Comparison of ENCODE assay signal across 9 cellular contexts in the genomic region with DNA sequence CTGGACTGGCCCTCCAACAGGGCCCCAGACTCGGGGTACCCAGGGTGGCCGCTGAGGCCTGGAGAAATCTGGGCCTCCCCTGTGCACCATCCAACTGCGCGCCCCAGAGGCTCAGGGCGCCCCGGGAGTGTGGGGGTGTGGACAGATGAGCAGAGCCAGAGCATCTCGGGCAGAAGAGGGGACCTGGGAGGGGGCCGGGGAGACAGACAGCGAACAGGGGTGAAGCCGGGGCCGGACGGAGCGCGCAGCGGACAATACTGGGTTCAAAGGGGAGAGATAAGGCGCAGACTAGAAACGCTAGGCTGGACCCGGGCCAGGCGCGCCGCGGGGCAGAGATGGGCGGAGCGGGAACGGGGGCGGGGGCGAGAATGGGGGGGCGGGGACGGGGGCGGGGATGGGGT. TPM values are rescaled to one million over a fixed set of nuclear protein-coding genes. Genes with fewer than 3 reads are reported as not detected.
DNase-seq lines count a peak whose midpoint lies in the region; ATAC-seq and TF ChIP-seq lines count a peak whose summit lies in the region.
"Had no signal": no experiment of that assay in that cellular context is flagged by ENCODE, and none has a peak within 500 bp of the region (broad histone marks: within the 10 kb centered on the region; RNA-seq: fewer than 3 reads in every experiment).

No MANE protein-coding gene starts in this region.

- TF ChIP-seq POLR2A in HCT116 (IDR thresholded peaks at IDR 0.05; ENCODE audit: borderline replicate concordance, extremely low read depth, insufficient read depth, insufficient read length), result no peak
- TF ChIP-seq POLR2A in gastroesophageal sphincter (IDR thresholded peaks at IDR 0.05), result no peak

- no peak for TF ChIP-seq EP300 in gastroesophageal sphincter (IDR thresholded peaks at IDR 0.05)

- no peaks in the 10 kb centered on the region for H4K20me1 ChIP-seq in HCT116 (ENCODE audit: insufficient read depth)

- CTCF ChIA-PET in Calu3 (lab: Charles Lee), result no interaction called here
- CTCF ChIA-PET in HCT116 (lab: Charles Lee), result no interaction called here
- CTCF ChIA-PET in T-cell (lab: Charles Lee), result interaction anchor here in 1 of 2 donors (1.0 kb wide), 1 partner anchor 340 kb away, joined by 3 read pairs; no protein-coding TSS in a partner anchor

- peaks cover 20% of the 10 kb centered on the region for H3K36me3 Mint-ChIP-seq in Calu3 (ENCODE audit: insufficient read depth, unreplicated experiment)
- H3K36me3 Mint-ChIP-seq in T-cell, result peaks cover 7% of the 10 kb centered on the region

- no peaks in the 10 kb centered on the region for H3K36me3 ChIP-seq in HCT116 (ENCODE audit: control insufficient read depth in 1 of 2, insufficient read depth in 2 of 2, low read length in 2 of 2)
- H3K36me3 ChIP-seq in gastroesophageal sphincter, result no peaks in the 10 kb centered on the region
- H3K36me3 ChIP-seq in psoas muscle (ENCODE audit: insufficient read depth in 1 of 2, low read depth in 1 of 2), result no peaks in the 10 kb centered on the region

- peaks cover 29% of the 10 kb centered on the region for H3K4me1 Mint-ChIP-seq in Calu3 (ENCODE audit: low read depth, unreplicated experiment)
- H3K4me1 Mint-ChIP-seq in T-cell, result peaks cover 17 to 32% (median 22%) of the 10 kb centered on the region in 3 donors

- TF ChIP-seq RAD21 in HCT116 (IDR thresholded peaks at IDR 0.05; ENCODE audit: low read depth), result no peak

- H3K4me1 ChIP-seq in HCT116 (ENCODE audit: control insufficient read depth in 1 of 2, insufficient read depth in 2 of 2, low read length in 2 of 2) (peaks cover 36 to 46% of the 10 kb centered on the region in 2 experiments), gastroesophageal sphincter (peaks cover 0 to 36% (median 7%) of the 10 kb centered on the region in 3 donors), psoas muscle (no peaks in the 10 kb centered on the region)

- TF ChIP-seq CTCF in Calu3 (IDR thresholded peaks at IDR 0.05; ENCODE audit: unreplicated experiment), result no peak
- no peak for TF ChIP-seq CTCF in HCT116 (IDR thresholded peaks at IDR 0.05 in 2 of 3, conservative IDR thresholded peaks at IDR 0.05 in 1 of 3; ENCODE audit: borderline replicate concordance in 1 of 3, insufficient read depth in 1 of 3, low read depth in 2 of 3, low read length in 2 of 3)
- TF ChIP-seq CTCF in gastroesophageal sphincter (IDR thresholded peaks at IDR 0.05), result no peak
- TF ChIP-seq CTCF in psoas muscle (IDR thresholded peaks at IDR 0.05), result no peak

- peak overlapping the region; percentile 46 for H2AFZ ChIP-seq in HCT116 (ENCODE audit: low read depth, low read length, poor library complexity, severe bottlenecking)

- WGBS in gastroesophageal sphincter (ENCODE audit: low coverage in 1 of 2), 2 donors, result 0% methylated on average over 3 of the region's 30 CpGs; no CpG with 5 or more reads in 1 of the 2 donors
- WGBS in psoas muscle, 3 donors, result 5 to 11% (median 5%) methylated on average over 17 to 30 of the region's 30 CpGs

- no peaks in the 10 kb centered on the region for H3K9me2 ChIP-seq in HCT116 (ENCODE audit: insufficient read depth)

- DNase-seq in Calu3, result no peak
- no peak for DNase-seq in HCT116 (ENCODE audit: low read depth, low spot score)
- peak in 8 of 34 experiments; percentile 1 to 43 (median 6) for DNase-seq in T-cell
- DNase-seq in psoas muscle, result peak in 1 of 2 donors; percentile 77
- DNase-seq in GM19240 (ENCODE audit: insufficient read length, low spot score), result no peak
- DNase-seq in Ammon's horn (ENCODE audit: low spot score), result no peak
- DNase-seq in KG1 (lab: John Stamatoyannopoulos, UW), result no peak

- BruUV-seq in Calu3 (replicated peaks; lab: Mats Ljungman, UMichigan) (no TSS peak), HCT116 (replicated peaks; lab: Mats Ljungman, UMichigan) (no TSS peak)

- peak overlapping the region; percentile 66 for H3K4me3 Mint-ChIP-seq in Calu3 (ENCODE audit: low read depth, unreplicated experiment)
- H3K4me3 Mint-ChIP-seq in T-cell, result peak overlapping the region; percentile 73 to 94 (median 75)

- H3K27ac ChIP-seq in HCT116 (ENCODE audit: low read depth, low read length) (0 out of 2 replicates have a peak overlapping the region, but pooled peaks have one; percentile 18), gastroesophageal sphincter (peak overlapping the region in 3 of 4 donors; percentile 79 to 82 (median 81)), psoas muscle (no peak overlapping the region)

- H3K79me2 ChIP-seq in HCT116 (ENCODE audit: insufficient read depth, low read length), result peaks cover 15% of the 10 kb centered on the region; the same call in 1 of the 2 replicates

- H3K4me2 ChIP-seq in HCT116 (ENCODE audit: low read length), result peak overlapping the region; percentile 76

- POLR2A ChIA-PET in HCT116 (lab: Charles Lee), result no interaction called here
- POLR2A ChIA-PET in T-cell (lab: Charles Lee), result no interaction called here

- H3K4me3 ChIP-seq in HCT116 (replicated peaks in 1 of 2; ENCODE audit: low read depth in 1 of 2, low read length in 2 of 2) (peak overlapping the region; percentile 26 to 46), gastroesophageal sphincter (peak overlapping the region; percentile 54 to 97), psoas muscle (peak overlapping the region; percentile 73)

- RAD21 ChIA-PET in HCT116 (lab: Charles Lee; ENCODE audit: low non-redundant PET in 1 of 2, low total read pairs in 2 of 2, uncharacterized antibody in 2 of 2, unreplicated experiment in 2 of 2), result no interaction called here

- 0 out of 2 replicates have a peak overlapping the region, but pooled peaks have one; percentile 34 for H3K9ac ChIP-seq in HCT116 (ENCODE audit: low read length)

- H3K9me3 Mint-ChIP-seq in Calu3 (ENCODE audit: low read depth, unreplicated experiment), result no peaks in the 10 kb centered on the region
- H3K9me3 Mint-ChIP-seq in T-cell, result no peaks in the 10 kb centered on the region

- no peaks in the 10 kb centered on the region for H3K9me3 ChIP-seq in HCT116 (ENCODE audit: control insufficient read depth in 1 of 2, insufficient read depth in 1 of 2, low read depth in 1 of 2, low read length in 2 of 2)
- H3K9me3 ChIP-seq in gastroesophageal sphincter, result no peaks in the 10 kb centered on the region
- H3K9me3 ChIP-seq in psoas muscle, result no peaks in the 10 kb centered on the region

- no peaks in the 10 kb centered on the region for H3K27me3 ChIP-seq in HCT116 (ENCODE audit: insufficient read depth, low read length)
- H3K27me3 ChIP-seq in gastroesophageal sphincter, result no peaks in the 10 kb centered on the region
- H3K27me3 ChIP-seq in psoas muscle (ENCODE audit: insufficient read depth in 3 of 3, low read length in 2 of 3), result peaks cover 0 to 17% (median 6%) of the 10 kb centered on the region in 3 donors

- H3K27me3 Mint-ChIP-seq in Calu3 (ENCODE audit: unreplicated experiment) (peaks cover 2% of the 10 kb centered on the region), T-cell (no peaks in the 10 kb centered on the region)

- intact Hi-C loops in Calu3 (cut with micrococcal nuclease; ENCODE audit: unreplicated experiment), result no loop called here
- intact Hi-C loops in HCT116 (cut with micrococcal nuclease), result no loop called here
- intact Hi-C loops in psoas muscle (cut with DNase I), result no loop called here

- H3K27ac Mint-ChIP-seq in Calu3 (ENCODE audit: unreplicated experiment) (no peak overlapping the region), T-cell (peak overlapping the region; percentile 55 to 59)

- ATAC-seq in HCT116 (no peak), T-cell (replicated peaks in 1 of 4) (peak in 3 of 4 experiments; percentile 3 to 63 (median 9)), gastroesophageal sphincter (no peak), psoas muscle (peak in 3 of 4 donors; percentile 27 to 60 (median 40))

TF ChIP-seq in HCT116, 20 proteins besides CTCF, POLR2A, EP300 and RAD21:
- peak; percentile 55 for TF ChIP-seq TCF7L2 (IDR thresholded peaks at IDR 0.05; ENCODE audit: borderline replicate concordance, extremely low read depth, insufficient read depth, insufficient read length)
- no peak for TF ChIP-seq ZNF274 (IDR thresholded peaks at IDR 0.05; ENCODE audit: low read depth, low read length)
- TF ChIP-seq ZFX (IDR thresholded peaks at IDR 0.05), result no peak

RNA-seq across cellular contexts. Expression of a gene that starts 0.5 kb away (rescaled TPM):
- 10.1 and 13.4 TPM in 2 replicates for total RNA-seq in Calu3 (2022)
- 26.0 TPM for total RNA-seq in HCT116 (2021; ENCODE audit: unreplicated experiment)
- 16.5 and 17.7 TPM in 2 replicates for polyA plus RNA-seq in HCT116 (2012)
- total RNA-seq in T-cell, result 10 to 100 TPM; 23.1 to 46.9 (median 29.0) TPM
- total RNA-seq in gastroesophageal sphincter, result 10 to 100 TPM; 24.8 to 33.8 (median 31.9) TPM
- total RNA-seq in psoas muscle, result 1 to 10 TPM; 2.1 to 4.8 (median 3.6) TPM
- polyA plus RNA-seq in psoas muscle, result 1 to 10 TPM; 1.1 to 2.8 (median 1.3) TPM

RNA-seq across cellular contexts. Expression of a gene that starts 59.3 kb away (rescaled TPM):
- total RNA-seq in Calu3 (2022) (0.54 TPM in 1 of 2 replicates, not detected in the other), HCT116 (2021; ENCODE audit: unreplicated experiment) (6.6 TPM), T-cell (under 1 TPM in 2 of 5 donors, not detected in 3; 0.03 TPM), gastroesophageal sphincter (under 1 TPM in 1 of 4 donors, not detected in 3; 0.02 TPM), psoas muscle (under 1 TPM in 2 of 4 donors, not detected in 2; 0.02 to 0.51 TPM)
- polyA plus RNA-seq in HCT116 (2012), result 5.0 and 7.1 TPM in 2 replicates
- polyA plus RNA-seq in psoas muscle, result under 1 TPM; 0.01 to 0.12 (median 0.01) TPM
- total RNA-seq: lung microvascular endothelial cell had no signal

Comparison
In these comparisons a context has a peak if more than half of its experiments do, and no peak if none do; other contexts are left out.
1. ATAC-seq: peak in T-cell (3 of 4) and psoas muscle (3 of 4); none in HCT116 (single experiment) and gastroesophageal sphincter (single experiment).
2. Peak in every context shown above with its lines, with median percentiles within 50 percentile points of each other: H3K4me3 ChIP-seq.